8 cellular contexts compared by ENCODE assay signal in the genomic region with DNA sequence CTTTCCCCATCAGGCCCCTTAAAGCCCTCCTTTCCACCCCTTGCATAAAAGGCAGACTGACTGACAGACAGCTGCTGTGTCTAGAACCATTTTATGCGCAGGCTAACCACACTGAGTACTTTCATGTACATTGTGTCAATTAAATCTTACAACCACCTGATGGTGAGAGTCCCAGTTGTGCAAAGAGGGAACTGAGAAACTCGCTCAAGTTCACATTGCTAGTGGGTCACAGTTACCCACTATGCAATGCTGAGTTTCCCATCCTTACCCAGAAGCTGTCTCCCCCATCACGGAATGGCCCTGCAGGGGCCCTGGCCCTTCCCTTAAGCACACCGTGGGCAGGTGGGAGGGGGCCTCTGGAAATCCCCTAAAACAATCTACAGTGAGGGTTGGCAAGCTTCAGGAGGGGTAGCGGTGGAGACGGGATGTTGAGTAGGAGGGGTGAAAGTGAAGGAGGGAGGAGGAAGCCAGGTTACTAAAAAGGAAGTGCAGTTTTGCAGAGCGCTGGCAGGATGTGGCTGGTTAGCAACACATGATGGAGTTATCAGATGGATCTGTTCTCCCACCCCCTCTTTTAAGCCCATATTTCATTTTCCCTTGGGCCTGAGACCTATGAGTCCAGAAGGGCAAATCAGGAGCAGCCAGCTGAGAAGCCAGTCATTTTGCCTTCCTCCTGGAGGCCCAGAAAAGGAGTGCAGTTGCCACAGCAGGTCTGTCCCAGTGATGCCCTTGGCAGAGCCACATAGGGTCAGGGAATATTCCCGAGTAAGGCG. TPM values are rescaled to one million over a fixed set of nuclear protein-coding genes. Genes with fewer than 3 reads are reported as not detected.
DNase-seq lines count a peak whose midpoint lies in the region; ATAC-seq and TF ChIP-seq lines count a peak whose summit lies in the region.

No MANE protein-coding gene starts in this region.

- peak overlapping the region; percentile 53 for H3K9ac ChIP-seq in SU-DHL-6 (ENCODE audit: low read length)

- CTCF ChIA-PET in Caco-2 (lab: Charles Lee) (no interaction called here), A673 (lab: Charles Lee) (no interaction called here)

- BruUV-seq in Caco-2 (replicated peaks; lab: Mats Ljungman, UMichigan) (no TSS peak), A673 (replicated peaks; lab: Mats Ljungman, UMichigan) (no TSS peak)

- H3K27me3 ChIP-seq in SU-DHL-6 (ENCODE audit: low read length) (no peaks in the 10 kb centered on the region), Caco-2 (replicated peaks; ENCODE audit: control insufficient read depth, insufficient read depth, low read length) (no peaks in the 10 kb centered on the region; the same call in none of the 2 replicates), A673 (replicated peaks; ENCODE audit: insufficient read depth, low read depth, low read length, poor library complexity) (no peaks in the 10 kb centered on the region)

- DNase-seq in activated naive CD8-positive, alpha-beta T cell treated with anti-CD3 and anti-CD28 coated beads for 36 hours: peak; percentile 83
- DNase-seq in stimulated activated CD4-positive, alpha-beta T cell treated with anti-CD3 and anti-CD28 coated beads, Interleukin-1b, Interleukin-23, amount 100 ng/mL, for 24 hours (ENCODE audit: low read depth in 4 of 4, low spot score in 1 of 4): peak; percentile 32 to 75 (median 56)
- no peak for DNase-seq in Caco-2
- no peak for DNase-seq in A673 (ENCODE audit: low spot score)
- DNase-seq in NCI-H510A treated with DMSO at 0.1 percent for 48 hours (lab: John Stamatoyannopoulos, UW): no peak

- peak overlapping the region; percentile 98 for H3K4me3 Mint-ChIP-seq in activated naive CD8-positive, alpha-beta T cell treated with anti-CD3 and anti-CD28 coated beads for 36 hours
- H3K4me3 Mint-ChIP-seq in Caco-2 (ENCODE audit: unreplicated experiment): no peak overlapping the region

- H3K79me2 ChIP-seq in SU-DHL-6 (ENCODE audit: insufficient read depth, low read length): no peaks in the 10 kb centered on the region; the same call in 1 of the 2 replicates

- ATAC-seq in GM18909 (IDR thresholded peaks at IDR 0.05; ENCODE audit: poor library complexity, unreplicated experiment): peak; percentile 69
- ATAC-seq in HG02981 (IDR thresholded peaks at IDR 0.05; ENCODE audit: unreplicated experiment): peak; percentile 62

- POLR2A ChIA-PET in Caco-2 (lab: Charles Lee) (no interaction called here), A673 (lab: Charles Lee; ENCODE audit: low non-redundant PET) (no interaction called here)

- H3K4me2 ChIP-seq in SU-DHL-6 (ENCODE audit: low read depth, low read length, poor library complexity, severe bottlenecking): peak overlapping the region; percentile 65

- H3K27me3 Mint-ChIP-seq in activated naive CD8-positive, alpha-beta T cell treated with anti-CD3 and anti-CD28 coated beads for 36 hours: no peaks in the 10 kb centered on the region
- peaks cover 13% of the 10 kb centered on the region for H3K27me3 Mint-ChIP-seq in Caco-2 (ENCODE audit: insufficient read depth, unreplicated experiment)

- TF ChIP-seq CTCF in SU-DHL-6 (IDR thresholded peaks at IDR 0.05; ENCODE audit: insufficient read depth, low read length, poor library complexity, severe bottlenecking) (no peak), Caco-2 (IDR thresholded peaks at IDR 0.05; ENCODE audit: insufficient read depth in 1 of 2, low read depth in 1 of 2, low read length in 1 of 2, severe bottlenecking in 1 of 2, unreplicated experiment in 1 of 2) (no peak), A673 (conservative IDR thresholded peaks at IDR 0.05; ENCODE audit: low read depth, low read length) (no peak)

- H3K9me3 ChIP-seq in SU-DHL-6 (ENCODE audit: insufficient read depth, low read length): no peaks in the 10 kb centered on the region
- no peaks in the 10 kb centered on the region for H3K9me3 ChIP-seq in Caco-2
- H3K9me3 ChIP-seq in A673 (ENCODE audit: low read depth, low read length, poor library complexity, severe bottlenecking): no peaks in the 10 kb centered on the region

- H3K4me3 ChIP-seq in SU-DHL-6 (ENCODE audit: insufficient read depth, low read length, poor library complexity, severe bottlenecking) (peak overlapping the region; percentile 43), Caco-2 (ENCODE audit: low read depth, low read length) (no peak overlapping the region), A673 (ENCODE audit: low read depth, low read length, poor library complexity, severe bottlenecking) (no peak overlapping the region)

- H3F3A ChIP-seq in SU-DHL-6 (ENCODE audit: insufficient read depth): peaks cover 41% of the 10 kb centered on the region

- peaks cover 72% of the 10 kb centered on the region for H3K4me1 Mint-ChIP-seq in activated naive CD8-positive, alpha-beta T cell treated with anti-CD3 and anti-CD28 coated beads for 36 hours
- no peaks in the 10 kb centered on the region for H3K4me1 Mint-ChIP-seq in Caco-2 (ENCODE audit: low read depth, unreplicated experiment)

- intact Hi-C loops in Caco-2 (cut with micrococcal nuclease; ENCODE audit: unreplicated experiment): no loop called here
- intact Hi-C loops in A673 (cut with micrococcal nuclease; ENCODE audit: unreplicated experiment): no loop called here

- peaks cover 4% of the 10 kb centered on the region for H3K9me3 Mint-ChIP-seq in activated naive CD8-positive, alpha-beta T cell treated with anti-CD3 and anti-CD28 coated beads for 36 hours
- no peaks in the 10 kb centered on the region for H3K9me3 Mint-ChIP-seq in Caco-2 (ENCODE audit: unreplicated experiment)

- H3K27ac ChIP-seq in SU-DHL-6 (ENCODE audit: low read depth, low read length) (peak overlapping the region; percentile 94), A673 (ENCODE audit: low read depth, low read length, poor library complexity, severe bottlenecking) (no peak overlapping the region)

- H2AFZ ChIP-seq in SU-DHL-6 (ENCODE audit: low read depth, low read length, severe bottlenecking): peak overlapping the region; percentile 59

- peak overlapping the region; percentile 97 for H3K27ac Mint-ChIP-seq in activated naive CD8-positive, alpha-beta T cell treated with anti-CD3 and anti-CD28 coated beads for 36 hours
- no peak overlapping the region for H3K27ac Mint-ChIP-seq in Caco-2 (ENCODE audit: unreplicated experiment)

- no peaks in the 10 kb centered on the region for H4K20me1 ChIP-seq in SU-DHL-6 (ENCODE audit: low read depth, low read length)

- H3K9me2 ChIP-seq in SU-DHL-6 (replicated peaks; ENCODE audit: insufficient read depth, low read length): no peaks in the 10 kb centered on the region

- H3K36me3 ChIP-seq in SU-DHL-6 (ENCODE audit: low read length) (no peaks in the 10 kb centered on the region), Caco-2 (ENCODE audit: control insufficient read depth, insufficient read depth, low read length) (no peaks in the 10 kb centered on the region), A673 (ENCODE audit: insufficient read depth, low read length, poor library complexity, severe bottlenecking) (no peaks in the 10 kb centered on the region)

- H3K36me3 Mint-ChIP-seq in activated naive CD8-positive, alpha-beta T cell treated with anti-CD3 and anti-CD28 coated beads for 36 hours: peaks cover 40% of the 10 kb centered on the region
- H3K36me3 Mint-ChIP-seq in Caco-2 (ENCODE audit: insufficient read depth, unreplicated experiment): no peaks in the 10 kb centered on the region

- no peaks in the 10 kb centered on the region for H3K4me1 ChIP-seq in Caco-2
- H3K4me1 ChIP-seq in A673 (ENCODE audit: insufficient read depth, low read length, poor library complexity, severe bottlenecking): peaks cover 17% of the 10 kb centered on the region

RNA-seq across cellular contexts. Expression of a gene that starts 30.0 kb away (rescaled TPM):
- total RNA-seq in activated naive CD8-positive, alpha-beta T cell treated with anti-CD3 and anti-CD28 coated beads for 36 hours: 1 to 10 TPM; 6.2 to 7.7 TPM
- total RNA-seq in Caco-2 (2022) (1.0 and 1.3 TPM in 2 replicates), A673 (2021) (0.54 and 2.1 TPM in 2 replicates)

Comparison
In these comparisons a context has a peak if more than half of its experiments do, and no peak if none do; other contexts are left out.
1. DNase-seq: peak in activated naive CD8-positive, alpha-beta T cell treated with anti-CD3 and anti-CD28 coated beads for 36 hours (single experiment) and stimulated activated CD4-positive, alpha-beta T cell treated with anti-CD3 and anti-CD28 coated beads, Interleukin-1b, Interleukin-23, amount 100 ng/mL, for 24 hours (4 of 4); none in Caco-2 (0 of 2), A673 (single experiment) and NCI-H510A treated with DMSO at 0.1 percent for 48 hours (single experiment).